Comparison of ENCODE assay signal across 8 cellular contexts in genomic region chr21:38830667-38831525, GRCh38. TPM values are rescaled to one million over a fixed set of nuclear protein-coding genes. Genes with fewer than 3 reads are reported as not detected.
DNase-seq lines count a peak whose midpoint lies in the region; ATAC-seq and TF ChIP-seq lines count a peak whose summit lies in the region.

No MANE protein-coding gene starts in this region.

- CTCF ChIA-PET in HEK293T (lab: Yijun Ruan, JAX), result no interaction called here

- peaks cover 23% of the 10 kb centered on the region for H3K27me3 Mint-ChIP-seq in T-helper 17 cell

- no peak overlapping the region for H3K4me3 Mint-ChIP-seq in T-helper 17 cell

- peak overlapping the region in 18 of 21 experiments; percentile 14 to 84 (median 64) for H3K27ac ChIP-seq in skin epidermis

- H3K27ac Mint-ChIP-seq in T-helper 17 cell, result peak overlapping the region; percentile 41

- no peaks in the 10 kb centered on the region for H3K27me3 ChIP-seq in MG63

- ATAC-seq in HG02870 (IDR thresholded peaks at IDR 0.05; ENCODE audit: unreplicated experiment) (peak; percentile 89), T-helper 17 cell (no peak)

- peaks cover 3% of the 10 kb centered on the region; the same call in 1 of the 2 replicates for H3K36me3 ChIP-seq in MG63

- no peaks in the 10 kb centered on the region for H3K9me3 ChIP-seq in T-helper 17 cell (ENCODE audit: control insufficient read depth, low read length, poor library complexity, severe bottlenecking)
- H3K9me3 ChIP-seq in MG63, result peaks cover 14% of the 10 kb centered on the region

- H3K4me3 ChIP-seq in skin epidermis (no peak overlapping the region), MG63 (no peak overlapping the region)

- DNase-seq in GM19238 (ENCODE audit: insufficient read length, low spot score), result peak; percentile 33
- no peak for DNase-seq in T-helper 17 cell
- no peak for DNase-seq in HEK293T (ENCODE audit: extremely low spot score)
- DNase-seq in stimulated activated CD4-positive, alpha-beta T cell treated with anti-CD3 and anti-CD28 coated beads, Interleukin-15, amount 100 ng/mL, for 24 hours, result no peak
- no peak for DNase-seq in mucosa of gallbladder (ENCODE audit: low spot score)
- DNase-seq in MG63, result no peak

- H3K36me3 Mint-ChIP-seq in T-helper 17 cell (ENCODE audit: low read depth), result no peaks in the 10 kb centered on the region

- POLR2A ChIA-PET in HEK293T (lab: Yijun Ruan, JAX), result no interaction called here

- H3K4me1 Mint-ChIP-seq in T-helper 17 cell, result peaks cover 19% of the 10 kb centered on the region

TF ChIP-seq in HEK293T, 16 proteins besides CTCF, POLR2A, EP300 and RAD21:
- TF ChIP-seq NFRKB (IDR thresholded peaks at IDR 0.05) (no peak), ARNT (IDR thresholded peaks at IDR 0.05) (no peak), ELF4 (IDR thresholded peaks at IDR 0.05) (no peak), TARDBP (IDR thresholded peaks at IDR 0.05) (no peak), CTBP1 (IDR thresholded peaks at IDR 0.05; ENCODE audit: borderline replicate concordance) (no peak), L3MBTL2 (conservative IDR thresholded peaks at IDR 0.05) (no peak), HDGF (IDR thresholded peaks at IDR 0.05; ENCODE audit: borderline replicate concordance) (no peak), SUZ12 (IDR thresholded peaks at IDR 0.05) (no peak), FOXM1 (IDR thresholded peaks at IDR 0.05; ENCODE audit: borderline replicate concordance) (no peak), SP1 (IDR thresholded peaks at IDR 0.05) (no peak), LEF1 (IDR thresholded peaks at IDR 0.05; ENCODE audit: borderline replicate concordance) (no peak), FOXA1 (IDR thresholded peaks at IDR 0.05) (no peak), FOXK2 (IDR thresholded peaks at IDR 0.05) (no peak), BHLHE40 (IDR thresholded peaks at IDR 0.05; ENCODE audit: borderline replicate concordance) (no peak), ZNF384 (IDR thresholded peaks at IDR 0.05) (no peak), PKNOX1 (IDR thresholded peaks at IDR 0.05) (no peak)

RNA-seq across cellular contexts. Expression of gene ETS2, which starts 25.2 kb away (rescaled TPM):
- 10 to 100 TPM in 1 of 2 donors, 1 to 10 TPM in 1; 8.1 to 10.9 TPM for total RNA-seq in T-helper 17 cell
- 93.5 TPM for total RNA-seq in mucosa of gallbladder
- 12.6 and 12.7 TPM in 2 replicates for total RNA-seq in MG63 (2014; rRNA removed; shearing (Covaris generic); ENCODE audit: low replicate concordance)
